In the genomic region with DNA sequence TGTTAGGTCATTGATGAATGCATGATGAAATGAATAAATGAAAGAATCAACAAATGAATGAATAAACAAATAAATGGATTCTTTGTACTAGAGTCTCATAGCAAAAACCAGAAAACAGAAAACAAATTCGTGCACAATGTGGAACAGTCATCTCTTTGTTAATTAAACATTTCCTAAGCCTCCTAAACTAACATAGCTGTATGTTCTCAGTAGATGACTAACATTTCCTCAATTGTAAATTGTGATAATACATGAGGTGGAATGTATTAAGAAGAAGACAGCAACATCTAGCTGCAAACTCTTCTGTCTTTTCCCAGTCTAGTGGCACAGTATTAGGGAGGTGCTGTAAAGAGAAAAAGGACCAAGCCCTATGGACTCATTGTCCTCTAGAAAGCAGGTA, we compare ENCODE assay signal across 25 cellular contexts.
DNase-seq lines count a peak whose midpoint lies in the region; FAIRE-seq and TF ChIP-seq lines count a peak whose summit lies in the region.
"Had no signal": no experiment of that assay in that cellular context is flagged by ENCODE, and none has a peak within 500 bp of the region (broad histone marks: within the 10 kb centered on the region; RNA-seq: fewer than 3 reads in every experiment).

No MANE protein-coding gene starts in this region.

- H3K27ac ChIP-seq in keratinocyte (ENCODE audit: control insufficient read depth, insufficient read depth, low read length) (no peak overlapping the region), vagina (no peak overlapping the region)
- H3K27ac ChIP-seq: breast epithelium, ovary, transverse colon had no signal

- DNase-seq in AG08395 (ENCODE audit: low spot score) (peak; percentile 11), NCI-H460 (ENCODE audit: extremely low read depth, low read depth) (peak; percentile 19), choroid plexus epithelial cell (ENCODE audit: low read depth) (peak; percentile 24), keratinocyte (ENCODE audit: low read depth, low spot score) (no peak), vagina (ENCODE audit: extremely low spot score in 2 of 2) (no peak), NCI-H1048 (lab: John Stamatoyannopoulos, UW) (no peak), urothelium cell line (ENCODE audit: low spot score) (no peak), ureter (ENCODE audit: low spot score) (no peak)
- DNase-seq: activated CD4-positive, alpha-beta memory T cell treated with anti-CD3 and anti-CD28 coated beads, Interleukin-2, amount 10 ng/mL, durations not matched to agents 7 days and 5 days; activated CD8-positive, alpha-beta memory T cell treated with anti-CD3 and anti-CD28 coated beads, Interleukin-2, amount 50 U/mL, for 4 hours; activated naive CD4-positive, alpha-beta T cell treated with anti-CD3 and anti-CD28 coated beads, Interleukin-2, amount 50 U/mL, for 16 hours; effector memory CD4-positive, alpha-beta T cell; erythroblast; MV-4-11; NCI-H1694; NCI-H446; NCI-H774; ovary; SW 1271; transverse colon had no signal

- intact Hi-C loops in vagina (cut with DNase I): loop anchor here (10.0 kb wide), 1 partner anchor 1982 kb away; no protein-coding TSS in a partner anchor

- no peak overlapping the region for H3K9ac ChIP-seq in keratinocyte (ENCODE audit: control insufficient read depth, extremely low read depth, insufficient read depth, low read length)

- TF ChIP-seq CTCF in choroid plexus epithelial cell (conservative IDR thresholded peaks at IDR 0.05; ENCODE audit: low read depth, low read length) (no peak), keratinocyte (optimal IDR thresholded peaks at IDR 0.05 in 1 of 3, IDR thresholded peaks at IDR 0.05 in 1 of 3, conservative IDR thresholded peaks at IDR 0.05 in 1 of 3; ENCODE audit: extremely low read depth in 1 of 3, insufficient read depth in 2 of 3, low read length in 3 of 3) (no peak), vagina (IDR thresholded peaks at IDR 0.05) (no peak)

- H3K4me2 ChIP-seq in keratinocyte (ENCODE audit: control insufficient read depth, extremely low read depth, insufficient read depth, low read depth, low read length): no peak overlapping the region

- peak overlapping the region; percentile 24 for H2AFZ ChIP-seq in keratinocyte (ENCODE audit: control insufficient read depth, low read length)

- TF ChIP-seq POLR2A in vagina (IDR thresholded peaks at IDR 0.05): no peak

- H3K4me3 ChIP-seq in choroid plexus epithelial cell (ENCODE audit: low read depth, low read length): no peak overlapping the region
- no peak overlapping the region for H3K4me3 ChIP-seq in keratinocyte (ENCODE audit: control insufficient read depth in 2 of 3, extremely low read depth in 1 of 3, insufficient read depth in 2 of 3, low read depth in 1 of 3, low read length in 3 of 3)
- H3K4me3 ChIP-seq in vagina: no peak overlapping the region
- H3K4me3 ChIP-seq: breast epithelium, ovary, transverse colon had no signal

- dilution Hi-C loops in keratinocyte (cut with MboI; ENCODE audit: extremely low pct_ligation_motif_present, low sequenced_read_pairs): no loop called here

- no peaks in the 10 kb centered on the region for H3K79me2 ChIP-seq in keratinocyte (ENCODE audit: control insufficient read depth, insufficient read depth, low read length)

- H3K9me3 ChIP-seq in keratinocyte (ENCODE audit: control insufficient read depth, low read depth, low read length) (no peaks in the 10 kb centered on the region), vagina (no peaks in the 10 kb centered on the region)
- H3K9me3 ChIP-seq: breast epithelium, ovary, transverse colon had no signal

- FAIRE-seq in keratinocyte (lab: Jason Lieb, UNC): peak; percentile 60
- no peak for FAIRE-seq in urothelium cell line (lab: Jason Lieb, UNC)
- FAIRE-seq: colon, D721Med, frontal cortex, H54 had no signal

- H3K36me3 ChIP-seq in keratinocyte (ENCODE audit: control insufficient read depth in 2 of 2, extremely low read depth in 1 of 2, insufficient read depth in 2 of 2, low read length in 2 of 2): no peaks in the 10 kb centered on the region
- no peaks in the 10 kb centered on the region for H3K36me3 ChIP-seq in vagina
- H3K36me3 ChIP-seq: breast epithelium, ovary, transverse colon had no signal

- H3K27me3 ChIP-seq in keratinocyte (ENCODE audit: control insufficient read depth, extremely low read depth, insufficient read depth, low read length) (no peaks in the 10 kb centered on the region), vagina (no peaks in the 10 kb centered on the region)
- H3K27me3 ChIP-seq: breast epithelium, ovary, transverse colon had no signal

- H3K9me1 ChIP-seq in keratinocyte (ENCODE audit: control insufficient read depth, extremely low read depth, insufficient read depth, low read length): no peaks in the 10 kb centered on the region

- H3K4me1 ChIP-seq in keratinocyte (ENCODE audit: control insufficient read depth, extremely low read depth, insufficient read depth, low read length) (peaks cover 6% of the 10 kb centered on the region), vagina (peaks cover 11% of the 10 kb centered on the region)
- H3K4me1 ChIP-seq: breast epithelium, transverse colon had no signal

- H4K20me1 ChIP-seq in keratinocyte (ENCODE audit: control insufficient read depth, extremely low read depth, insufficient read depth, low read length): no peaks in the 10 kb centered on the region

Comparison
In these comparisons a context has a peak if more than half of its experiments do, and no peak if none do; other contexts are left out.
1. DNase-seq: peak in AG08395 (single experiment), NCI-H460 (single experiment) and choroid plexus epithelial cell (single experiment); none in keratinocyte (single experiment), vagina (0 of 2), NCI-H1048 (single experiment), urothelium cell line (single experiment) and ureter (single experiment).